Comparison of ENCODE assay signal across 19 cellular contexts in the genomic region with DNA sequence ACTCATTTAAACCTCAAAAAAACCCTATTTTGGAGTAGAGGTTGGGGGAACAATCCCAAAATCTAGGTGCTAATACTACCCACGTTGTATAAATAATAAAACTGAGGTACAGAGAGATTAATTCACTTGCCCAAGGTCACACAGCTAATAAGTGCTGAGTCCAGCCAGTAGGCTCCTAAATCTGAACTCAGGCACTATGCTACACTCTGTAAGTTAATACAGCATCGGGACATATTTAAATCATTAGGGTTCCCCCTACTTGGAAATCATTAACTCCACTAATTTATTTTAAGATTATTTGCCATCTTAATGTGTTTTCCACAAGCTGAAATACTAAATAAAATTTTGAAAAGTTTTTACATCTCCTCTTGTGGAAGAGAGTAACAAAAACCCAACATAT. TPM values are rescaled to one million over a fixed set of nuclear protein-coding genes. Genes with fewer than 3 reads are reported as not detected.
A peak's percentile ranks its signal among the peaks of the same experiment; 100 is the strongest.
DNase-seq lines count a peak whose midpoint lies in the region; ATAC-seq, FAIRE-seq and TF ChIP-seq lines count a peak whose summit lies in the region.
"Had no signal": no experiment of that assay in that cellular context is flagged by ENCODE, and none has a peak within 500 bp of the region (broad histone marks: within the 10 kb centered on the region; RNA-seq: fewer than 3 reads in every experiment).

No MANE protein-coding gene starts in this region.

- no peak for TF ChIP-seq RAD21 in A549 (conservative IDR thresholded peaks at IDR 0.05 in 1 of 2, IDR thresholded peaks at IDR 0.05 in 1 of 2)

- H3K4me2 ChIP-seq in A549 (peak overlapping the region; percentile 43; the same call in 2 of the 3 replicates), PC-3 (ENCODE audit: low read length) (no peak overlapping the region)

- DNase-seq in A549 (ENCODE audit: low read depth in 1 of 2, low spot score in 1 of 2), result no peak
- no peak for DNase-seq in effector memory CD4-positive, alpha-beta T cell
- no peak for DNase-seq in NCI-H69 (lab: John Stamatoyannopoulos, UW)
- no peak for DNase-seq in PC-3
- DNase-seq in COLO668 (lab: John Stamatoyannopoulos, UW; ENCODE audit: unreplicated experiment), result no peak
- DNase-seq in A673 (ENCODE audit: low spot score), result no peak
- DNase-seq: activated naive CD4-positive, alpha-beta T cell treated with anti-CD3 and anti-CD28 coated beads for 36 hours; body of pancreas; Caco-2; dermis blood vessel endothelial cell; head of caudate nucleus; mesendoderm; NCI-H1694 treated with DMSO at 0.1 percent for 48 hours; right cardiac atrium; T-helper 1 cell; WERI-Rb-1 had no signal

- no peak overlapping the region for H3K9ac ChIP-seq in PC-3 (ENCODE audit: low read length)

- BruUV-seq in PC-3 (replicated peaks; lab: Mats Ljungman, UMichigan) (no TSS peak), A673 (replicated peaks; lab: Mats Ljungman, UMichigan) (no TSS peak)

- no peak for FAIRE-seq in A549 (lab: Jason Lieb, UNC)

- no peak overlapping the region for H2AFZ ChIP-seq in PC-3 (ENCODE audit: low read length)

- H3K79me2 ChIP-seq in PC-3 (ENCODE audit: low read length), result peaks cover 94% of the 10 kb centered on the region

- no peak for ATAC-seq in A549
- peak; percentile 45 for ATAC-seq in GM19025 (IDR thresholded peaks at IDR 0.05; ENCODE audit: low read depth, unreplicated experiment)
- ATAC-seq in HG03342 (IDR thresholded peaks at IDR 0.05; ENCODE audit: unreplicated experiment), result peak; percentile 40
- no peak for ATAC-seq in PC-3

- H3K9me2 ChIP-seq in PC-3 (replicated peaks; ENCODE audit: low read length), result no peaks in the 10 kb centered on the region

- POLR2A ChIA-PET in A549 (lab: Yijun Ruan, JAX) (no interaction called here), PC-3 (lab: Charles Lee; ENCODE audit: unreplicated experiment) (no interaction called here), A673 (lab: Charles Lee; ENCODE audit: low non-redundant PET) (no interaction called here)

- H3F3A ChIP-seq in PC-3 (ENCODE audit: low read length, unreplicated experiment), result no peaks in the 10 kb centered on the region

- H3K4me3 ChIP-seq in A549, result no peak overlapping the region
- no peak overlapping the region for H3K4me3 ChIP-seq in effector memory CD4-positive, alpha-beta T cell (ENCODE audit: insufficient read depth, low read depth, low read length, poor library complexity, severe bottlenecking)
- no peak overlapping the region for H3K4me3 ChIP-seq in PC-3 (ENCODE audit: low read length)
- H3K4me3 ChIP-seq in A673 (ENCODE audit: low read depth, low read length, poor library complexity, severe bottlenecking), result no peak overlapping the region
- H3K4me3 ChIP-seq: body of pancreas, vagina had no signal

- H3K27me3 ChIP-seq in effector memory CD4-positive, alpha-beta T cell (replicated peaks; ENCODE audit: control insufficient read depth, insufficient read depth, low read length, poor library complexity, severe bottlenecking), result no peaks in the 10 kb centered on the region
- H3K27me3 ChIP-seq in PC-3 (ENCODE audit: low read length) (no peaks in the 10 kb centered on the region), A673 (replicated peaks; ENCODE audit: insufficient read depth, low read depth, low read length, poor library complexity) (no peaks in the 10 kb centered on the region)
- H3K27me3 ChIP-seq: body of pancreas, vagina had no signal

- CTCF ChIA-PET in A549 (lab: Yijun Ruan, JAX) (no interaction called here), PC-3 (lab: Charles Lee) (no interaction called here), A673 (lab: Charles Lee) (no interaction called here)

- 64% methylated on average over 2 of the region's 2 CpGs for WGBS in A549 (ENCODE audit: missing lambda C conversion rate)

- no peak for TF ChIP-seq EP300 in A549 (IDR thresholded peaks at IDR 0.05)

- H3K9me3 ChIP-seq in A549, result no peaks in the 10 kb centered on the region
- H3K9me3 ChIP-seq in effector memory CD4-positive, alpha-beta T cell (ENCODE audit: control insufficient read depth, low read length), result no peaks in the 10 kb centered on the region
- no peaks in the 10 kb centered on the region for H3K9me3 ChIP-seq in PC-3 (ENCODE audit: low read length)
- H3K9me3 ChIP-seq in A673 (ENCODE audit: low read depth, low read length, poor library complexity, severe bottlenecking), result no peaks in the 10 kb centered on the region
- H3K9me3 ChIP-seq: body of pancreas, vagina had no signal

- TF ChIP-seq POLR2A in A549 (IDR thresholded peaks at IDR 0.05; ENCODE audit: low read length), result no peak

- H3K4me1 ChIP-seq in A549 (peaks cover 19% of the 10 kb centered on the region), PC-3 (ENCODE audit: insufficient read depth, low read length) (peaks cover 12% of the 10 kb centered on the region), A673 (ENCODE audit: insufficient read depth, low read length, poor library complexity, severe bottlenecking) (no peaks in the 10 kb centered on the region)
- peaks cover 71% of the 10 kb centered on the region for H3K4me1 ChIP-seq in effector memory CD4-positive, alpha-beta T cell (ENCODE audit: control insufficient read depth, insufficient read depth, low read length, poor library complexity, severe bottlenecking)

- intact Hi-C loops in PC-3 (cut with micrococcal nuclease), result no loop called here
- intact Hi-C loops in A673 (cut with micrococcal nuclease; ENCODE audit: unreplicated experiment), result no loop called here

- TF ChIP-seq CTCF in A549 (IDR thresholded peaks at IDR 0.05) (no peak), PC-3 (conservative IDR thresholded peaks at IDR 0.05; ENCODE audit: low read depth, low read length) (no peak), A673 (conservative IDR thresholded peaks at IDR 0.05; ENCODE audit: low read depth, low read length) (no peak)

- H3K36me3 ChIP-seq in effector memory CD4-positive, alpha-beta T cell (ENCODE audit: control insufficient read depth, insufficient read depth, low read length), result no peaks in the 10 kb centered on the region
- no peaks in the 10 kb centered on the region for H3K36me3 ChIP-seq in PC-3 (ENCODE audit: low read depth, low read length)
- H3K36me3 ChIP-seq in A673 (ENCODE audit: insufficient read depth, low read length, poor library complexity, severe bottlenecking), result no peaks in the 10 kb centered on the region
- H3K36me3 ChIP-seq: vagina, WERI-Rb-1 had no signal

- H3K27ac ChIP-seq in A549 (no peak overlapping the region), PC-3 (ENCODE audit: low read length) (no peak overlapping the region), A673 (ENCODE audit: low read depth, low read length, poor library complexity, severe bottlenecking) (no peak overlapping the region)
- H3K27ac ChIP-seq in effector memory CD4-positive, alpha-beta T cell (ENCODE audit: insufficient read depth, low read length, poor library complexity, severe bottlenecking), result peak overlapping the region; percentile 28
- H3K27ac ChIP-seq: body of pancreas, vagina, WERI-Rb-1 had no signal

- H4K20me1 ChIP-seq in PC-3 (ENCODE audit: low read length), result no peaks in the 10 kb centered on the region

TF ChIP-seq in A549, 52 proteins besides CTCF, POLR2A, EP300 and RAD21:
- TF ChIP-seq JUNB (IDR thresholded peaks at IDR 0.05) (no peak), HOXB13 (CRISPR knock-in tag; IDR thresholded peaks at IDR 0.05; ENCODE audit: low read depth) (no peak), ATOH8 (CRISPR knock-in tag; IDR thresholded peaks at IDR 0.05; ENCODE audit: low read depth) (no peak), NR3C1 (IDR thresholded peaks at IDR 0.05) (no peak), HOXA7 (CRISPR knock-in tag; IDR thresholded peaks at IDR 0.05) (no peak), RCOR1 (IDR thresholded peaks at IDR 0.05; ENCODE audit: low read depth, low read length) (no peak), RFX5 (IDR thresholded peaks at IDR 0.05) (no peak), FOXS1 (CRISPR knock-in tag; IDR thresholded peaks at IDR 0.05) (no peak), SREBF2 (IDR thresholded peaks at IDR 0.05) (no peak), CBX2 (IDR thresholded peaks at IDR 0.05; ENCODE audit: borderline replicate concordance, low read depth) (no peak), KDM1A (IDR thresholded peaks at IDR 0.05; ENCODE audit: low read depth) (no peak), NPAS2 (CRISPR knock-in tag; IDR thresholded peaks at IDR 0.05; ENCODE audit: borderline replicate concordance) (no peak), SMC3 (IDR thresholded peaks at IDR 0.05) (no peak), CBX8 (IDR thresholded peaks at IDR 0.05) (no peak)
- TF ChIP-seq, protein P1, sequence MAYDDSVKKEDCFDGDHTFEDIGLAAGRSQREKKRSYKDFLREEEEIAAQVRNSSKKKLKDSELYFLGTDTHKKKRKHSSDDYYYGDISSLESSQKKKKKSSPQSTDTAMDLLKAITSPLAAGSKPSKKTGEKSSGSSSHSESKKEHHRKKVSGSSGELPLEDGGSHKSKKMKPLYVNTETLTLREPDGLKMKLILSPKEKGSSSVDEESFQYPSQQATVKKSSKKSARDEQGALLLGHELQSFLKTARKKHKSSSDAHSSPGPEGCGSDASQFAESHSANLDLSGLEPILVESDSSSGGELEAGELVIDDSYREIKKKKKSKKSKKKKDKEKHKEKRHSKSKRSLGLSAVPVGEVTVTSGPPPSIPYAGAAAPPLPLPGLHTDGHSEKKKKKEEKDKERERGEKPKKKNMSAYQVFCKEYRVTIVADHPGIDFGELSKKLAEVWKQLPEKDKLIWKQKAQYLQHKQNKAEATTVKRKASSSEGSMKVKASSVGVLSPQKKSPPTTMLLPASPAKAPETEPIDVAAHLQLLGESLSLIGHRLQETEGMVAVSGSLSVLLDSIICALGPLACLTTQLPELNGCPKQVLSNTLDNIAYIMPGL (CRISPR knock-in tag; IDR thresholded peaks at IDR 0.05; ENCODE audit: borderline replicate concordance), result no peak
TF ChIP-seq in A549: peak in this region for 0.

RNA-seq across cellular contexts. Expression of gene PIP4K2A, which starts 24.2 kb away (rescaled TPM):
- 21.6 and 24.0 TPM in 2 replicates for polyA plus RNA-seq in A549 (2011; rRNA removed)
- polyA plus RNA-seq in A549 (2012; cell fraction: cytosol; rRNA removed), result 5.5 and 6.2 TPM in 2 replicates
- polyA plus RNA-seq in A549 (2012; cell fraction: nucleus; rRNA removed), result 1.8 and 3.8 TPM in 2 replicates
- 18.4 to 23.1 TPM (median 20.4 TPM) in 3 replicates for polyA plus RNA-seq in A549 (2017; fragmentation: RNase III; extraction: RNeasy Plus Mini Kit Qiagen cat#74134 plus additional on column Dnase treatment)
- polyA minus RNA-seq in A549 (2011; rRNA and poly(A)+ RNA removed), result 18.1 and 18.7 TPM in 2 replicates
- total RNA-seq in PC-3 (2014; rRNA removed), result 20.2 and 22.6 TPM in 2 replicates
- total RNA-seq in A673 (2021), result 18.3 and 19.8 TPM in 2 replicates

Comparison
In these comparisons a context has a peak if more than half of its experiments do, and no peak if none do; other contexts are left out.
1. ATAC-seq: peak in GM19025 (single experiment) and HG03342 (single experiment); none in A549 (0 of 2) and PC-3 (single experiment).